In the genomic region with DNA sequence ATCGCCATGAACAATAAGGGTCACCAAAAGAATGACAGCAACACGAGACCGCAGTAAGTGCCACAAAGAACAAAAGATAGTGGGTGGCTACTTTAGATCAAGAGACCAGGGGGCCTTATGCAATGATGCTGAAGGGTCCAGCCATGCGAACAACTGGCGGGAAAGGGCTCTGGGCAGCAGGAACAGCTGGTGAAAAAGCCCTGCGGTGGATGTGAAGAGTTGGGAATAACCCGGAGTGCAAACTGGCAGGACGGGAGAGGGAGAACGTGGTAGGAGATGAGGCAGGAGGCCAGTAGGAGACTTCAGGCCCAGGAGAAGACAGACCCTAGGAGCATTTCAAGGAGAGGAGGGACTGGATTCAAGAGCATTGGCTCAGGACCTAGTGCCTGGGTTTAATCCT, we compare ENCODE assay signal across 23 cellular contexts.
"Had no signal": no experiment of that assay in that cellular context is flagged by ENCODE, and none has a peak within 500 bp of the region (broad histone marks: within the 10 kb centered on the region; RNA-seq: fewer than 3 reads in every experiment).

No MANE protein-coding gene starts in this region.

- H3K4me1 Mint-ChIP-seq: memory B cell; natural killer cell; stimulated activated memory B cell treated with anti-CD40 and anti-IgM and Interleukin-4, amounts not matched to agents 10 μg/mL and 1 μg/mL and 100 μg/mL, for 72 hours had no signal

- H3K27ac Mint-ChIP-seq: activated CD4-positive, alpha-beta memory T cell treated with anti-CD3 and anti-CD28 coated beads for 36 hours; activated CD4-positive, alpha-beta T cell treated with anti-CD3 and anti-CD28 coated beads for 36 hours; activated T-helper 1 cell treated with anti-CD3 and anti-CD28 coated beads, Interleukin-12 subunit alpha, Interleukin-12 subunit beta, Interleukin-2, Interleukin-4 antibody, amounts not matched to agents 30 ng/mL and 10 ng/mL and 1 ng/mL, durations not matched to agents 14 hours and 24 hours and 36 hours; memory B cell; stimulated activated memory B cell treated with anti-CD40 and anti-IgM and Interleukin-4, amounts not matched to agents 10 μg/mL and 1 μg/mL and 100 μg/mL, for 72 hours; T-helper 2 cell treated with Interferon-gamma antibody and Interleukin-4, amounts not matched to agents 5 μg/mL and 100 μg/mL, for 36 hours had no signal

- H3K27ac ChIP-seq: epithelial cell of prostate, foreskin keratinocyte, thoracic aorta had no signal

- H3K4me1 ChIP-seq: foreskin keratinocyte had no signal

- H3K9me3 Mint-ChIP-seq: activated CD4-positive, alpha-beta memory T cell treated with anti-CD3 and anti-CD28 coated beads for 36 hours; activated naive CD4-positive, alpha-beta T cell treated with anti-CD3 and anti-CD28 coated beads, Interleukin-2, amount 50 U/mL, for 72 hours; activated T-helper 1 cell treated with anti-CD3 and anti-CD28 coated beads, Interleukin-12 subunit alpha, Interleukin-12 subunit beta, Interleukin-2, Interleukin-4 antibody, amounts not matched to agents 30 ng/mL and 10 ng/mL and 1 ng/mL, durations not matched to agents 14 hours and 24 hours and 36 hours; endodermal cell; memory B cell; natural killer cell; stimulated activated memory B cell treated with anti-CD40 and anti-IgM and Interleukin-4, amounts not matched to agents 10 μg/mL and 1 μg/mL and 100 μg/mL, for 72 hours; T-helper 2 cell treated with Interferon-gamma antibody and Interleukin-4, amounts not matched to agents 5 μg/mL and 100 μg/mL, for 36 hours had no signal

- H3K27me3 ChIP-seq: adrenal gland, dorsolateral prefrontal cortex, foreskin keratinocyte had no signal

- ATAC-seq: activated CD4-positive, alpha-beta T cell treated with anti-CD3 and anti-CD28 coated beads for 36 hours; activated naive CD4-positive, alpha-beta T cell treated with anti-CD3 and anti-CD28 coated beads, Interleukin-2, amount 50 U/mL, for 72 hours; foreskin keratinocyte; natural killer cell; right cardiac atrium; stimulated activated memory B cell treated with anti-CD40 and anti-IgM and Interleukin-4, amounts not matched to agents 10 μg/mL and 1 μg/mL and 100 μg/mL, for 72 hours had no signal

- H3K4me3 Mint-ChIP-seq: activated CD4-positive, alpha-beta memory T cell treated with anti-CD3 and anti-CD28 coated beads for 36 hours; activated CD4-positive, alpha-beta T cell treated with anti-CD3 and anti-CD28 coated beads for 36 hours; activated T-helper 1 cell treated with anti-CD3 and anti-CD28 coated beads, Interleukin-12 subunit alpha, Interleukin-12 subunit beta, Interleukin-2, Interleukin-4 antibody, amounts not matched to agents 30 ng/mL and 10 ng/mL and 1 ng/mL, durations not matched to agents 14 hours and 24 hours and 36 hours; endodermal cell; memory B cell; natural killer cell; stimulated activated memory B cell treated with anti-CD40 and anti-IgM and Interleukin-4, amounts not matched to agents 10 μg/mL and 1 μg/mL and 100 μg/mL, for 72 hours; T-helper 2 cell treated with Interferon-gamma antibody and Interleukin-4, amounts not matched to agents 5 μg/mL and 100 μg/mL, for 36 hours had no signal

- H3K9me3 ChIP-seq: adrenal gland, thoracic aorta had no signal

- H3K27me3 Mint-ChIP-seq: activated CD4-positive, alpha-beta memory T cell treated with anti-CD3 and anti-CD28 coated beads for 36 hours; activated CD4-positive, alpha-beta T cell treated with anti-CD3 and anti-CD28 coated beads for 36 hours had no signal

- H3K36me3 Mint-ChIP-seq: memory B cell; natural killer cell; stimulated activated memory B cell treated with anti-CD40 and anti-IgM and Interleukin-4, amounts not matched to agents 10 μg/mL and 1 μg/mL and 100 μg/mL, for 72 hours had no signal

- H3K4me3 ChIP-seq: adrenal gland, dorsolateral prefrontal cortex, thoracic aorta had no signal

- DNase-seq: activated CD4-positive, alpha-beta memory T cell treated with anti-CD3 and anti-CD28 coated beads for 36 hours; activated CD4-positive, alpha-beta T cell treated with anti-CD3 and anti-CD28 coated beads for 36 hours; activated gamma-delta T cell treated with Interleukin-2 at 50 U/mL for 16 hours; activated T-cell treated with anti-CD3 and anti-CD28 coated beads for 4 hours; adrenal gland; dorsolateral prefrontal cortex; endodermal cell; foreskin keratinocyte; kidney glomerular epithelial cell; natural killer cell; small intestine; stimulated activated CD4-positive, alpha-beta T cell treated with anti-CD3 and anti-CD28 coated beads, Interleukin-4, amount 100 ng/mL, for 24 hours had no signal

- FAIRE-seq: astrocyte, colon, small intestine, TTC549 had no signal
